Comparison of ENCODE assay signal across 15 cellular contexts in the genomic region with DNA sequence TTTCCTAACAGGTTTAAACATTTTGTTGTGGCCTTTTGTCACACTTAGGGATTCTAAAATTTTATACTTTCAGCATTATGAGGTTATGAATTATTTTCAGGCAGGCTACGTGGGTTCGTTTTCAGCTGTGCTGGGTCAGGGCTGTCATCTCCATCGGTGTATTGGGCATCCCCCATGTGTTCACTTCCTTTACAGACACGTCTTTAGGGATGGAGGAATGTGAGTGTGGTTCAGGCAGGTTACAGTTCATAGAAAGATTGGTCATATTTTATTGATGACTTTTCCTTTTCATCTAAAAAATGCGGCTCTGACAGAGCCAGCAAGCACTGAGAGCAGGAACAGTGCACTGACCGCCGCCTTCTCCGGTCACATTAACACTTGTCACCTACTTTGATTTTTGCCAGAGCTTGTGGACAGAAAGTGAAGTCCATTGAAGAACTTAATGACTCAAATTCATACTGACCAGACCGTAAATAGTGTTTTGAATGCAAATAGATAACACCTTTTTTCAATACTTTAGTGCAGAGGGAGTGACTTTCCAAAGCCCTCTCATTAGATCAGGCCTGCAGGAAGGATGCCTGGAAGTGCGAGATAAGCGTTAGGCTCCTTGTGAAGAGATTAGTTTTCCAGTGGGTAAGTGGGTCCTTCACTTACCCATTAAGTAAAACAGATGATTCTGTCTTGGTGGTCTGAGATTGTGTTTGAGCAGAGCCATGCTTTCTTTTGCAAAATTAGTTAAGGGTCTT.
DNase-seq lines count a peak whose midpoint lies in the region; ATAC-seq and TF ChIP-seq lines count a peak whose summit lies in the region.
"Had no signal": no experiment of that assay in that cellular context is flagged by ENCODE, and none has a peak within 500 bp of the region (broad histone marks: within the 10 kb centered on the region; RNA-seq: fewer than 3 reads in every experiment).

No MANE protein-coding gene starts in this region.

- H3K4me3 ChIP-seq in dorsolateral prefrontal cortex = no peak overlapping the region

- no peak overlapping the region for H3K27ac ChIP-seq in dorsolateral prefrontal cortex
- H3K27ac ChIP-seq: epithelial cell of prostate, SK-N-MC had no signal

- H3K9me3 Mint-ChIP-seq in T-helper 2 cell treated with Interferon-gamma antibody and Interleukin-4, amounts not matched to agents 5 μg/mL and 100 μg/mL, for 36 hours = no peaks in the 10 kb centered on the region
- no peaks in the 10 kb centered on the region for H3K9me3 Mint-ChIP-seq in mesothelial cell of epicardium

- DNase-seq in T-helper 2 cell treated with Interferon-gamma antibody and Interleukin-4, amounts not matched to agents 5 μg/mL and 100 μg/mL, for 36 hours (ENCODE audit: low spot score) = no peak
- no peak for DNase-seq in T-helper 2 cell
- peak; percentile 23 for DNase-seq in ELR (ENCODE audit: low read depth)
- DNase-seq in amniotic epithelial cell (ENCODE audit: low read depth) = peak; percentile 24
- no peak for DNase-seq in mesothelial cell of epicardium (ENCODE audit: low spot score in 2 of 2, unreplicated experiment in 2 of 2)
- no peak for DNase-seq in effector CD8-positive, alpha-beta T cell (lab: John Stamatoyannopoulos, UW)
- no peak for DNase-seq in dorsolateral prefrontal cortex
- DNase-seq: activated CD4-positive, CD25-positive, alpha-beta regulatory T cell; caudate nucleus; hippocampal formation; NCI-H1092 had no signal

- H3K27ac Mint-ChIP-seq in T-helper 2 cell treated with Interferon-gamma antibody and Interleukin-4, amounts not matched to agents 5 μg/mL and 100 μg/mL, for 36 hours = no peak overlapping the region
- H3K27ac Mint-ChIP-seq in mesothelial cell of epicardium = peak overlapping the region; percentile 43

- TF ChIP-seq CTCF in mesothelial cell of epicardium (IDR thresholded peaks at IDR 0.05; ENCODE audit: unreplicated experiment) (no peak), dorsolateral prefrontal cortex (IDR thresholded peaks at IDR 0.05 in 54 of 56, conservative IDR thresholded peaks at IDR 0.05 in 2 of 56; ENCODE audit: low read depth in 1 of 56, partially characterized antibody in 56 of 56) (no peak)

- no peaks in the 10 kb centered on the region for H3K27me3 Mint-ChIP-seq in T-helper 2 cell treated with Interferon-gamma antibody and Interleukin-4, amounts not matched to agents 5 μg/mL and 100 μg/mL, for 36 hours (ENCODE audit: low read depth)
- no peaks in the 10 kb centered on the region for H3K27me3 Mint-ChIP-seq in mesothelial cell of epicardium (ENCODE audit: low read depth)

- peak overlapping the region; percentile 64 for H3K4me3 Mint-ChIP-seq in T-helper 2 cell treated with Interferon-gamma antibody and Interleukin-4, amounts not matched to agents 5 μg/mL and 100 μg/mL, for 36 hours
- no peak overlapping the region for H3K4me3 Mint-ChIP-seq in mesothelial cell of epicardium

- peaks cover 17% of the 10 kb centered on the region for H3K4me1 Mint-ChIP-seq in T-helper 2 cell treated with Interferon-gamma antibody and Interleukin-4, amounts not matched to agents 5 μg/mL and 100 μg/mL, for 36 hours (ENCODE audit: low read depth)
- peaks cover 27% of the 10 kb centered on the region for H3K4me1 Mint-ChIP-seq in mesothelial cell of epicardium

- no peaks in the 10 kb centered on the region for H3K27me3 ChIP-seq in dorsolateral prefrontal cortex

- no peak for ATAC-seq in GM19035 (IDR thresholded peaks at IDR 0.05; ENCODE audit: unreplicated experiment)
- ATAC-seq: left lobe of liver had no signal

- no peaks in the 10 kb centered on the region for H3K36me3 Mint-ChIP-seq in T-helper 2 cell treated with Interferon-gamma antibody and Interleukin-4, amounts not matched to agents 5 μg/mL and 100 μg/mL, for 36 hours (ENCODE audit: low read depth)
- H3K36me3 Mint-ChIP-seq in mesothelial cell of epicardium = no peaks in the 10 kb centered on the region

- intact Hi-C loops in dorsolateral prefrontal cortex (cut with DNase I) = no loop called here

Comparison
In these comparisons a context has a peak if more than half of its experiments do, and no peak if none do; other contexts are left out.
1. DNase-seq: peak in ELR (single experiment) and amniotic epithelial cell (single experiment); none in T-helper 2 cell treated with Interferon-gamma antibody and Interleukin-4, amounts not matched to agents 5 μg/mL and 100 μg/mL, for 36 hours (single experiment), T-helper 2 cell (0 of 5), mesothelial cell of epicardium (0 of 2), effector CD8-positive, alpha-beta T cell (single experiment) and dorsolateral prefrontal cortex (0 of 10).